16 cellular contexts compared by ENCODE assay signal in genomic region chr2:152223997-152224396, GRCh38. TPM values are rescaled to one million over a fixed set of nuclear protein-coding genes. Genes with fewer than 3 reads are reported as not detected.
DNase-seq lines count a peak whose midpoint lies in the region; ATAC-seq, FAIRE-seq and TF ChIP-seq lines count a peak whose summit lies in the region.
"Had no signal": no experiment of that assay in that cellular context is flagged by ENCODE, and none has a peak within 500 bp of the region (broad histone marks: within the 10 kb centered on the region; RNA-seq: fewer than 3 reads in every experiment).

No MANE protein-coding gene starts in this region.

- intact Hi-C loops in heart left ventricle (cut with DNase I), result no loop called here
- intact Hi-C loops in uterus (cut with DNase I; ENCODE audit: low total_unique reads), result no loop called here

- WGBS in heart left ventricle, 4 donors, result 42 to 59% (median 48%) methylated on average over 2 of the region's 2 CpGs

- no peak for DNase-seq in astrocyte (ENCODE audit: low read depth)
- DNase-seq in heart left ventricle, result peak in 2 of 5 donors; percentile 12 to 33
- peak; percentile 17 to 27 for DNase-seq in uterus
- DNase-seq in stimulated activated CD4-positive, alpha-beta T cell treated with anti-CD3 and anti-CD28 coated beads, Interleukin-4, amount 100 ng/mL, for 1 hour, result no peak
- no peak for DNase-seq in NCI-H748 (lab: John Stamatoyannopoulos, UW; ENCODE audit: unreplicated experiment)
- no peak for DNase-seq in activated naive CD4-positive, alpha-beta T cell treated with anti-CD3 and anti-CD28 coated beads, Interleukin-2, amount 50 U/mL, for 72 hours (ENCODE audit: low spot score in 2 of 2)
- DNase-seq: activated CD4-positive, alpha-beta T cell treated with anti-CD3 and anti-CD28 coated beads for 1 hour; activated naive CD8-positive, alpha-beta T cell treated with anti-CD3 and anti-CD28 coated beads, Interleukin-2, amount 10 ng/mL, durations not matched to agents 7 days and 5 days; activated T-cell treated with anti-CD3 and anti-CD28 coated beads for 4 hours; CD4-positive, alpha-beta T cell; stimulated activated CD4-positive, alpha-beta T cell treated with anti-CD3 and anti-CD28 coated beads, Interleukin-1b, Interleukin-23, amount 100 ng/mL, for 48 hours; T-helper 17 cell had no signal

- no peaks in the 10 kb centered on the region for H4K20me1 ChIP-seq in astrocyte (ENCODE audit: insufficient read depth, low read length)

- H3K27me3 ChIP-seq in astrocyte (ENCODE audit: insufficient read depth, low read length) (no peaks in the 10 kb centered on the region), heart left ventricle (no peaks in the 10 kb centered on the region), uterus (no peaks in the 10 kb centered on the region)

- H3K27ac ChIP-seq in astrocyte (ENCODE audit: low read depth, low read length), result no peak overlapping the region
- H3K27ac ChIP-seq in heart left ventricle, result peak overlapping the region in 5 of 12 donors; percentile 8 to 51 (median 47)
- H3K27ac ChIP-seq in uterus, result peak overlapping the region; percentile 43 to 45
- H3K27ac ChIP-seq: prostate gland had no signal

- H3K36me3 ChIP-seq in astrocyte (ENCODE audit: insufficient read depth, low read length), result no peaks in the 10 kb centered on the region
- no peaks in the 10 kb centered on the region for H3K36me3 ChIP-seq in heart left ventricle
- H3K36me3 ChIP-seq in uterus, result no peaks in the 10 kb centered on the region
- H3K36me3 ChIP-seq: prostate gland had no signal

- H3K79me2 ChIP-seq in astrocyte (ENCODE audit: insufficient read depth, low read length), result no peaks in the 10 kb centered on the region

- no peaks in the 10 kb centered on the region for H3K9me3 Mint-ChIP-seq in astrocyte (ENCODE audit: unreplicated experiment)
- H3K9me3 Mint-ChIP-seq in nephron, result no peaks in the 10 kb centered on the region
- no peaks in the 10 kb centered on the region for H3K9me3 Mint-ChIP-seq in activated naive CD4-positive, alpha-beta T cell treated with anti-CD3 and anti-CD28 coated beads, Interleukin-2, amount 50 U/mL, for 72 hours
- H3K9me3 Mint-ChIP-seq: activated naive CD8-positive, alpha-beta T cell treated with anti-CD3 and anti-CD28 coated beads, Interleukin-2, amount 10 ng/mL, durations not matched to agents 7 days and 5 days; CD4-positive, alpha-beta T cell had no signal

- peaks cover 15% of the 10 kb centered on the region for H3K4me1 ChIP-seq in astrocyte (ENCODE audit: insufficient read depth, low read length)
- peaks cover 0 to 22% (median 12%) of the 10 kb centered on the region in 12 donors for H3K4me1 ChIP-seq in heart left ventricle
- no peaks in the 10 kb centered on the region for H3K4me1 ChIP-seq in uterus
- H3K4me1 ChIP-seq: prostate gland had no signal

- no peak for TF ChIP-seq CTCF in astrocyte (IDR thresholded peaks at IDR 0.05; ENCODE audit: insufficient read depth, low read depth, low read length)
- no peak for TF ChIP-seq CTCF in heart left ventricle (IDR thresholded peaks at IDR 0.05)
- TF ChIP-seq CTCF in nephron (IDR thresholded peaks at IDR 0.05; ENCODE audit: unreplicated experiment in 3 of 3), result no peak
- no peak for TF ChIP-seq CTCF in uterus (IDR thresholded peaks at IDR 0.05)

- H3K36me3 Mint-ChIP-seq in astrocyte (ENCODE audit: low read depth, unreplicated experiment) (no peaks in the 10 kb centered on the region), nephron (ENCODE audit: low read depth) (no peaks in the 10 kb centered on the region)
- no peaks in the 10 kb centered on the region for H3K36me3 Mint-ChIP-seq in activated naive CD4-positive, alpha-beta T cell treated with anti-CD3 and anti-CD28 coated beads, Interleukin-2, amount 50 U/mL, for 72 hours
- H3K36me3 Mint-ChIP-seq: activated naive CD8-positive, alpha-beta T cell treated with anti-CD3 and anti-CD28 coated beads, Interleukin-2, amount 10 ng/mL, durations not matched to agents 7 days and 5 days had no signal

- TF ChIP-seq POLR2A in heart left ventricle (IDR thresholded peaks at IDR 0.05), result no peak
- TF ChIP-seq POLR2A in uterus (IDR thresholded peaks at IDR 0.05), result no peak

- H3K4me3 ChIP-seq in astrocyte (ENCODE audit: insufficient read depth, low read depth, low read length), result no peak overlapping the region
- no peak overlapping the region for H3K4me3 ChIP-seq in heart left ventricle
- H3K4me3 ChIP-seq in uterus, result no peak overlapping the region
- H3K4me3 ChIP-seq: prostate gland had no signal

- no peak overlapping the region for H3K9ac ChIP-seq in astrocyte (ENCODE audit: low read length)

- ATAC-seq in heart left ventricle, result peak in 3 of 4 donors; percentile 48 to 83 (median 72)
- ATAC-seq in activated naive CD4-positive, alpha-beta T cell treated with anti-CD3 and anti-CD28 coated beads, Interleukin-2, amount 50 U/mL, for 72 hours, result no peak
- ATAC-seq: esophagus mucosa, T-helper 17 cell had no signal

- H3K27ac Mint-ChIP-seq in astrocyte (ENCODE audit: unreplicated experiment) (no peak overlapping the region), nephron (peak overlapping the region; percentile 94 to 97 (median 96))
- no peak overlapping the region for H3K27ac Mint-ChIP-seq in activated naive CD4-positive, alpha-beta T cell treated with anti-CD3 and anti-CD28 coated beads, Interleukin-2, amount 50 U/mL, for 72 hours
- H3K27ac Mint-ChIP-seq: activated naive CD8-positive, alpha-beta T cell treated with anti-CD3 and anti-CD28 coated beads, Interleukin-2, amount 10 ng/mL, durations not matched to agents 7 days and 5 days; CD4-positive, alpha-beta T cell; T-helper 17 cell had no signal

- FAIRE-seq in astrocyte (lab: Jason Lieb, UNC), result no peak
- FAIRE-seq: colon had no signal

- no peaks in the 10 kb centered on the region for H3K9me3 ChIP-seq in astrocyte (ENCODE audit: insufficient read depth, low read depth, low read length)
- no peaks in the 10 kb centered on the region for H3K9me3 ChIP-seq in heart left ventricle
- no peaks in the 10 kb centered on the region for H3K9me3 ChIP-seq in uterus
- H3K9me3 ChIP-seq: prostate gland had no signal

- H3K4me2 ChIP-seq in astrocyte (ENCODE audit: low read length), result no peak overlapping the region

- peak overlapping the region; percentile 13 for H2AFZ ChIP-seq in astrocyte (ENCODE audit: low read depth, low read length)

- H3K27me3 Mint-ChIP-seq in astrocyte (ENCODE audit: low read depth, unreplicated experiment) (peaks cover 3% of the 10 kb centered on the region), nephron (ENCODE audit: low read depth) (peaks cover 4% of the 10 kb centered on the region)
- H3K27me3 Mint-ChIP-seq: T-helper 17 cell had no signal

- H3K4me1 Mint-ChIP-seq in astrocyte (ENCODE audit: low read depth, unreplicated experiment) (peaks cover 20% of the 10 kb centered on the region), nephron (peaks cover 61% of the 10 kb centered on the region)
- H3K4me1 Mint-ChIP-seq: activated naive CD8-positive, alpha-beta T cell treated with anti-CD3 and anti-CD28 coated beads, Interleukin-2, amount 10 ng/mL, durations not matched to agents 7 days and 5 days; T-helper 17 cell had no signal

- H3K4me3 Mint-ChIP-seq in astrocyte (ENCODE audit: unreplicated experiment) (no peak overlapping the region), nephron (peak overlapping the region; percentile 2 to 19 (median 7))
- H3K4me3 Mint-ChIP-seq: activated naive CD8-positive, alpha-beta T cell treated with anti-CD3 and anti-CD28 coated beads, Interleukin-2, amount 10 ng/mL, durations not matched to agents 7 days and 5 days; CD4-positive, alpha-beta T cell; T-helper 17 cell had no signal

RNA-seq across cellular contexts. Expression of gene STAM2, which starts 48.4 kb away (rescaled TPM):
- total RNA-seq in astrocyte (33.8 and 35.3 TPM in 2 replicates), heart left ventricle (10 to 100 TPM; 21.4 to 36.1 (median 27.0) TPM), uterus (10 to 100 TPM; 30.0 to 83.0 (median 55.4) TPM)
- 10 to 100 TPM in 1 of 2 donors, 1 to 10 TPM in 1; 4.7 to 13.1 TPM for polyA plus RNA-seq in heart left ventricle
- 10 to 100 TPM; 12.2 to 13.3 TPM for total RNA-seq in activated naive CD4-positive, alpha-beta T cell treated with anti-CD3 and anti-CD28 coated beads, Interleukin-2, amount 50 U/mL, for 72 hours

Comparison
In these comparisons a context has a peak if more than half of its experiments do, and no peak if none do; other contexts are left out.
1. DNase-seq: peak in uterus (2 of 2); none in astrocyte (single experiment), stimulated activated CD4-positive, alpha-beta T cell treated with anti-CD3 and anti-CD28 coated beads, Interleukin-4, amount 100 ng/mL, for 1 hour (single experiment), NCI-H748 (single experiment) and activated naive CD4-positive, alpha-beta T cell treated with anti-CD3 and anti-CD28 coated beads, Interleukin-2, amount 50 U/mL, for 72 hours (0 of 2).
2. H3K27ac Mint-ChIP-seq: peak in nephron (3 of 3); none in astrocyte (single experiment) and activated naive CD4-positive, alpha-beta T cell treated with anti-CD3 and anti-CD28 coated beads, Interleukin-2, amount 50 U/mL, for 72 hours (0 of 2).
3. ATAC-seq: peak in heart left ventricle (3 of 4); none in activated naive CD4-positive, alpha-beta T cell treated with anti-CD3 and anti-CD28 coated beads, Interleukin-2, amount 50 U/mL, for 72 hours (0 of 2).